In genomic region chr16:27243725-27244362, GRCh38 we compare ENCODE assay signal across 9 cellular contexts. TPM values are rescaled to one million over a fixed set of nuclear protein-coding genes. Genes with fewer than 3 reads are reported as not detected.
DNase-seq lines count a peak whose midpoint lies in the region; ATAC-seq, FAIRE-seq and TF ChIP-seq lines count a peak whose summit lies in the region.
"Had no signal": no experiment of that assay in that cellular context is flagged by ENCODE, and none has a peak within 500 bp of the region (broad histone marks: within the 10 kb centered on the region; RNA-seq: fewer than 3 reads in every experiment).

No MANE protein-coding gene starts in this region.

- H2AK5ac ChIP-seq in H1 (ENCODE audit: low read depth, low read length) = no peak overlapping the region

- POLR2A ChIA-PET in H1 (lab: Charles Lee; ENCODE audit: partially characterized antibody) = interaction anchor here (1.1 kb wide), 1 partner anchor 40 kb away, joined by 3 read pairs; no protein-coding TSS in a partner anchor

- H3K4me2 ChIP-seq in H1 (ENCODE audit: insufficient read depth in 1 of 2, low read depth in 2 of 2, low read length in 2 of 2) = no peak overlapping the region
- H3K4me2 ChIP-seq in parathyroid adenoma (ENCODE audit: low read length) = peak overlapping the region; percentile 20

- DNase-seq in SJCRH30 = no peak
- DNase-seq in H1 (ENCODE audit: low read depth in 1 of 2, low spot score in 2 of 2) = no peak
- no peak for DNase-seq in SKM-1 treated with dmso at 0.1 percent for 144 hours (lab: John Stamatoyannopoulos, UW; ENCODE audit: unreplicated experiment)
- no peak for DNase-seq in glutamatergic neuron
- DNase-seq in mesothelial cell of epicardium (ENCODE audit: low spot score in 2 of 2, unreplicated experiment in 2 of 2) = no peak
- DNase-seq: foreskin keratinocyte had no signal

- peaks cover 2% of the 10 kb centered on the region for H3K9me3 Mint-ChIP-seq in glutamatergic neuron (ENCODE audit: unreplicated experiment)
- H3K9me3 Mint-ChIP-seq in mesothelial cell of epicardium = no peaks in the 10 kb centered on the region

- ATAC-seq in GM19035 (IDR thresholded peaks at IDR 0.05; ENCODE audit: unreplicated experiment) = no peak
- ATAC-seq: foreskin keratinocyte had no signal

- H3K23me2 ChIP-seq in H1 (ENCODE audit: low read depth, low read length) = no peaks in the 10 kb centered on the region

- H3K4me3 Mint-ChIP-seq in glutamatergic neuron (ENCODE audit: unreplicated experiment) = no peak overlapping the region
- H3K4me3 Mint-ChIP-seq in mesothelial cell of epicardium = no peak overlapping the region

- FAIRE-seq in H1 (lab: Jason Lieb, UNC) = no peak

- no peak overlapping the region for H4K5ac ChIP-seq in H1 (ENCODE audit: insufficient read length, low read depth, low read length)

- H4K8ac ChIP-seq in H1 (ENCODE audit: extremely low read depth, insufficient read depth, low read length) = no peak overlapping the region

- peaks cover 26% of the 10 kb centered on the region for H3K79me2 ChIP-seq in ACC112 (ENCODE audit: control insufficient read depth, insufficient read depth, low read length, unreplicated experiment)
- no peaks in the 10 kb centered on the region for H3K79me2 ChIP-seq in H1 (ENCODE audit: control insufficient read depth in 1 of 2, insufficient read depth in 2 of 2, low read length in 2 of 2)
- H3K79me2 ChIP-seq in parathyroid adenoma = peaks cover 16% of the 10 kb centered on the region

- CTCF ChIA-PET in H1 (lab: Charles Lee; ENCODE audit: partially characterized antibody) = interaction anchor here (1.0 to 17.4 kb wide), 7 partner anchors 10 to 125 kb away, joined by 3 to 241 read pairs (median 8); no protein-coding TSS in a partner anchor

- H3K27me3 Mint-ChIP-seq in glutamatergic neuron (ENCODE audit: unreplicated experiment) = peaks cover 3% of the 10 kb centered on the region
- H3K27me3 Mint-ChIP-seq in mesothelial cell of epicardium (ENCODE audit: low read depth) = no peaks in the 10 kb centered on the region

- no peak for TF ChIP-seq POLR2A in H1 (IDR thresholded peaks at IDR 0.05; ENCODE audit: control extremely low read depth in 1 of 2, low read depth in 2 of 2, low read length in 2 of 2)

- H3K9ac ChIP-seq in H1 (replicated peaks in 1 of 4; ENCODE audit: extremely low read depth in 1 of 4, low read depth in 3 of 4, low read length in 3 of 4) = no peak overlapping the region
- no peak overlapping the region for H3K9ac ChIP-seq in parathyroid adenoma

- no peak overlapping the region for H4K91ac ChIP-seq in H1 (replicated peaks; ENCODE audit: insufficient read length, low read length)

- H3K9me3 ChIP-seq in SJCRH30 (replicated peaks) = no peaks in the 10 kb centered on the region
- H3K9me3 ChIP-seq in H1 (ENCODE audit: insufficient read depth in 2 of 2, low read depth in 1 of 2, low read length in 1 of 2) = no peaks in the 10 kb centered on the region
- no peaks in the 10 kb centered on the region for H3K9me3 ChIP-seq in parathyroid adenoma (ENCODE audit: control insufficient read depth, low read length)

- H3K27ac ChIP-seq in ACC112 (ENCODE audit: low read depth, low read length) (peak overlapping the region; percentile 89), SJCRH30 (peak overlapping the region; percentile 93), H1 (ENCODE audit: low read depth, low read length) (no peak overlapping the region), parathyroid adenoma (peak overlapping the region; percentile 38)
- H3K27ac ChIP-seq: foreskin keratinocyte had no signal

- H3K36me3 ChIP-seq in ACC112 (ENCODE audit: insufficient read depth, low read length) (no peaks in the 10 kb centered on the region), SJCRH30 (no peaks in the 10 kb centered on the region), H1 (ENCODE audit: control insufficient read depth in 2 of 4, insufficient read depth in 4 of 4, low read length in 3 of 4) (no peaks in the 10 kb centered on the region), parathyroid adenoma (ENCODE audit: control insufficient read depth, insufficient read depth, low read length) (no peaks in the 10 kb centered on the region)

- no peak overlapping the region for H2BK12ac ChIP-seq in H1 (ENCODE audit: low read depth, low read length)

- no peak overlapping the region for H3K56ac ChIP-seq in H1 (replicated peaks; ENCODE audit: insufficient read length, low read depth, low read length)

- TF ChIP-seq EP300 in H1 (IDR thresholded peaks at IDR 0.05; ENCODE audit: borderline replicate concordance in 1 of 2, low read depth in 2 of 2, low read length in 2 of 2) = no peak

- no peak overlapping the region for H3K4ac ChIP-seq in H1 (replicated peaks; ENCODE audit: insufficient read length, low read depth, low read length)

- 90% methylated on average over 11 of the region's 11 CpGs; no CpG with 5 or more reads in 1 of the 2 experiments for WGBS in H1 (ENCODE audit: extremely low coverage in 1 of 2, insufficient coverage in 1 of 2, insufficient read length in 1 of 2, insufficient replicate concordance in 2 of 2, low coverage in 1 of 2, low lambda C conversion rate in 2 of 2, missing lambda C conversion rate in 1 of 2), 2 experiments

- no peak overlapping the region for H2BK20ac ChIP-seq in H1 (ENCODE audit: low read length)

- H3K36me3 Mint-ChIP-seq in glutamatergic neuron (ENCODE audit: unreplicated experiment) (no peaks in the 10 kb centered on the region), mesothelial cell of epicardium (no peaks in the 10 kb centered on the region)

- no peak for TF ChIP-seq RAD21 in H1 (IDR thresholded peaks at IDR 0.05 in 1 of 2, conservative IDR thresholded peaks at IDR 0.05 in 1 of 2; ENCODE audit: low read depth in 2 of 2, low read length in 2 of 2)

- H3K14ac ChIP-seq in H1 (ENCODE audit: insufficient read length) = no peak overlapping the region

- no peak overlapping the region for H2BK5ac ChIP-seq in H1 (ENCODE audit: low read depth, low read length)

- H3K4me1 Mint-ChIP-seq in glutamatergic neuron (ENCODE audit: low read depth, unreplicated experiment) = peaks cover 8% of the 10 kb centered on the region
- peaks cover 21% of the 10 kb centered on the region for H3K4me1 Mint-ChIP-seq in mesothelial cell of epicardium

- no peak overlapping the region for H3K4me3 ChIP-seq in ACC112 (ENCODE audit: low read depth, low read length)
- H3K4me3 ChIP-seq in SJCRH30 = no peak overlapping the region
- H3K4me3 ChIP-seq in H1 (ENCODE audit: extremely low read depth in 1 of 4, insufficient read depth in 2 of 4, low read depth in 3 of 4, low read length in 4 of 4) = no peak overlapping the region
- no peak overlapping the region for H3K4me3 ChIP-seq in parathyroid adenoma (ENCODE audit: low read depth, low read length)

- H3K4me1 ChIP-seq in ACC112 (ENCODE audit: control insufficient read depth, insufficient read depth, low read length, unreplicated experiment) = peaks cover 61% of the 10 kb centered on the region
- H3K4me1 ChIP-seq in SJCRH30 = peaks cover 17% of the 10 kb centered on the region
- peaks cover 0 to 6% (median 3%) of the 10 kb centered on the region in 4 experiments; a peak in 3 of 7 replicates for H3K4me1 ChIP-seq in H1 (replicated peaks in 1 of 4; ENCODE audit: control insufficient read depth in 3 of 4, insufficient read depth in 4 of 4, low read length in 3 of 4)
- peaks cover 22% of the 10 kb centered on the region for H3K4me1 ChIP-seq in parathyroid adenoma
- H3K4me1 ChIP-seq: foreskin keratinocyte had no signal

- H3K79me1 ChIP-seq in H1 (ENCODE audit: low read depth, low read length) = no peaks in the 10 kb centered on the region

- H2AFZ ChIP-seq in ACC112 (ENCODE audit: low read length, unreplicated experiment) = no peak overlapping the region
- H2AFZ ChIP-seq in H1 (ENCODE audit: low read length) = no peak overlapping the region
- H2AFZ ChIP-seq in parathyroid adenoma = no peak overlapping the region

- H3K27me3 ChIP-seq in ACC112 (ENCODE audit: insufficient read depth, low read length) (no peaks in the 10 kb centered on the region), SJCRH30 (no peaks in the 10 kb centered on the region), H1 (replicated peaks in 1 of 4; ENCODE audit: control insufficient read depth in 3 of 4, extremely low read depth in 1 of 4, insufficient read depth in 3 of 4, low read length in 3 of 4) (no peaks in the 10 kb centered on the region), parathyroid adenoma (ENCODE audit: control insufficient read depth, insufficient read depth, low read length) (no peaks in the 10 kb centered on the region)
- H3K27me3 ChIP-seq: foreskin keratinocyte had no signal

- H4K20me1 ChIP-seq in H1 (replicated peaks in 1 of 2; ENCODE audit: control insufficient read depth in 1 of 2, insufficient read depth in 2 of 2, low read length in 2 of 2) = no peaks in the 10 kb centered on the region

- H3K23ac ChIP-seq in H1 (ENCODE audit: insufficient read length) = no peak overlapping the region

- no peak overlapping the region for H2BK120ac ChIP-seq in H1 (replicated peaks; ENCODE audit: low read depth, low read length)

- H3K27ac Mint-ChIP-seq in glutamatergic neuron (ENCODE audit: unreplicated experiment) (no peak overlapping the region), mesothelial cell of epicardium (no peak overlapping the region)

- TF ChIP-seq CTCF in H1 (IDR thresholded peaks at IDR 0.05; ENCODE audit: control extremely low read depth in 1 of 3, insufficient read depth in 1 of 3, low read depth in 1 of 3, low read length in 3 of 3) (no peak), parathyroid adenoma (IDR thresholded peaks at IDR 0.05) (no peak), glutamatergic neuron (IDR thresholded peaks at IDR 0.05; ENCODE audit: partially characterized antibody, unreplicated experiment) (no peak), mesothelial cell of epicardium (IDR thresholded peaks at IDR 0.05; ENCODE audit: unreplicated experiment) (no peak)

- 0 out of 2 replicates have a peak overlapping the region, but pooled peaks have one; percentile 16 for H2BK15ac ChIP-seq in H1 (ENCODE audit: low read length)

- no peak overlapping the region for H3K18ac ChIP-seq in H1 (ENCODE audit: extremely low read depth, low read length)

RNA-seq across cellular contexts. Expression of gene NSMCE1, which starts 24.7 kb away (rescaled TPM):
- total RNA-seq in SJCRH30 (2014; rRNA removed; shearing (Covaris generic)) = 38.3 and 39.5 TPM in 2 replicates
- 16.6 and 18.4 TPM in 2 replicates for total RNA-seq in H1 (2021; fragmentation: NEBNext Ultra II Directional; extraction: Animal tissue kit (Norgen Biotek cat#: 25700))
- 8.1 and 8.7 TPM in 2 replicates for polyA plus RNA-seq in H1 (2011; rRNA removed)
- polyA plus RNA-seq in H1 (2011; cell fraction: cytosol; rRNA removed) = 14.7 TPM
- 7.4 TPM for polyA plus RNA-seq in H1 (2011; cell fraction: nucleus; rRNA removed)
- polyA plus RNA-seq in H1 (2012, experiment 1 of 2) = 20.7 to 29.4 TPM (median 24.4 TPM) in 4 replicates
- 29.3 TPM for polyA plus RNA-seq in H1 (2012, experiment 2 of 2)
- polyA plus RNA-seq in H1 (2013, experiment 1 of 2) = 35.3 TPM
- 37.6 TPM for polyA plus RNA-seq in H1 (2013, experiment 2 of 2)
- polyA minus RNA-seq in H1 (2011; rRNA and poly(A)+ RNA removed) = 6.5 and 28.8 TPM in 2 replicates
- 7.0 TPM for polyA minus RNA-seq in H1 (2011; cell fraction: cytosol; rRNA and poly(A)+ RNA removed)
- 3.3 TPM for polyA minus RNA-seq in H1 (2011; cell fraction: nucleus; rRNA and poly(A)+ RNA removed)
- total RNA-seq in glutamatergic neuron (ENCODE audit: unreplicated experiment) (32.7 TPM), mesothelial cell of epicardium (25.4 to 26.6 TPM (median 25.8 TPM) in 3 replicates)

RNA-seq across cellular contexts. Expression of gene KDM8, which starts 40.5 kb away (rescaled TPM):
- 4.3 and 4.9 TPM in 2 replicates for total RNA-seq in SJCRH30 (2014; rRNA removed; shearing (Covaris generic))
- total RNA-seq in H1 (2021; fragmentation: NEBNext Ultra II Directional; extraction: Animal tissue kit (Norgen Biotek cat#: 25700)) = 10.3 and 14.6 TPM in 2 replicates
- polyA plus RNA-seq in H1 (2011; rRNA removed) = 8.1 and 12.8 TPM in 2 replicates
- polyA plus RNA-seq in H1 (2011; cell fraction: cytosol; rRNA removed) = 7.2 TPM
- polyA plus RNA-seq in H1 (2011; cell fraction: nucleus; rRNA removed) = 11.6 TPM
- polyA plus RNA-seq in H1 (2012, experiment 1 of 2) = 5.0 to 9.1 TPM (median 7.2 TPM) in 4 replicates
- polyA plus RNA-seq in H1 (2012, experiment 2 of 2) = 6.9 TPM
- 4.7 TPM for polyA plus RNA-seq in H1 (2013, experiment 1 of 2)
- polyA plus RNA-seq in H1 (2013, experiment 2 of 2) = 4.9 TPM
- 6.5 and 11.8 TPM in 2 replicates for polyA minus RNA-seq in H1 (2011; rRNA and poly(A)+ RNA removed)
- 4.6 TPM for polyA minus RNA-seq in H1 (2011; cell fraction: cytosol; rRNA and poly(A)+ RNA removed)
- 16.0 TPM for polyA minus RNA-seq in H1 (2011; cell fraction: nucleus; rRNA and poly(A)+ RNA removed)
- total RNA-seq in glutamatergic neuron (ENCODE audit: unreplicated experiment) (9.6 TPM), mesothelial cell of epicardium (8.5 to 11.8 TPM (median 9.2 TPM) in 3 replicates)
